Comparison of ENCODE assay signal across 22 cellular contexts in the genomic region with DNA sequence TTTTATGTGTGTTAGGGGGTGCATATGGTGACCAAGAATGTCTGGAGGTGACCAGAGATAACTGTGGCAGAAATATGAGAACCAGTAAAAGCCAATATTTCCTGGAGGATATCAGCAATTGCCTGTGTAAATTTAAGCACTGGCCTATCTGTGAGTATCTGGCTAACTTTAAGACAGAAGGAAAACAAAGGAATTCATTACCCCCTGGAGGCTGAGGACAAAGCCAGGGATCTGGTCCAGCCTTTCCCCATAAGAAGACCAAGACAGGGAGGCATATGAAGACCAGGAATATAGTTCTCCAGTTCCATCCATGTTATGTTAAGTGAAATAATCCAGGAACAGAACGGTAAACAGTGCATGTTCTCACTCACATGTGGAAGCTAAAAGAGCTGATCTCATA.
"Had no signal": no experiment of that assay in that cellular context is flagged by ENCODE, and none has a peak within 500 bp of the region (broad histone marks: within the 10 kb centered on the region; RNA-seq: fewer than 3 reads in every experiment).

No MANE protein-coding gene starts in this region.

- H3K4me1 Mint-ChIP-seq: naive B cell; neural crest cell; stimulated activated memory B cell treated with anti-CD40 and anti-IgM and Interleukin-4, amounts not matched to agents 10 μg/mL and 1 μg/mL and 100 μg/mL, for 72 hours had no signal

- H3K4me3 Mint-ChIP-seq: naive B cell; natural killer cell treated with Interleukin-12 subunit alpha and Interleukin-12 subunit beta and Interleukin-15 and Interleukin-18, amount 100 ng/mL, for 72 hours; neural crest cell; stimulated activated memory B cell treated with anti-CD40 and anti-IgM and Interleukin-4, amounts not matched to agents 10 μg/mL and 1 μg/mL and 100 μg/mL, for 72 hours had no signal

- H3K36me3 ChIP-seq: gastrocnemius medialis, lower lobe of right lung, prostate gland, right atrium auricular region, sigmoid colon, tibial artery, upper lobe of left lung had no signal

- H3K36me3 Mint-ChIP-seq: naive B cell; natural killer cell treated with Interleukin-12 subunit alpha and Interleukin-12 subunit beta and Interleukin-15 and Interleukin-18, amount 100 ng/mL, for 72 hours; stimulated activated memory B cell treated with anti-CD40 and anti-IgM and Interleukin-4, amounts not matched to agents 10 μg/mL and 1 μg/mL and 100 μg/mL, for 72 hours had no signal

- H3K9me3 Mint-ChIP-seq: naive B cell; natural killer cell treated with Interleukin-12 subunit alpha and Interleukin-12 subunit beta and Interleukin-15 and Interleukin-18, amount 100 ng/mL, for 72 hours; neural crest cell; stimulated activated memory B cell treated with anti-CD40 and anti-IgM and Interleukin-4, amounts not matched to agents 10 μg/mL and 1 μg/mL and 100 μg/mL, for 72 hours had no signal

- H3K27ac ChIP-seq: gastrocnemius medialis, lower lobe of right lung, prostate gland, right atrium auricular region, sigmoid colon, testis, tibial artery, upper lobe of left lung had no signal

- ATAC-seq: gastrocnemius medialis; left ventricle myocardium superior; natural killer cell treated with Interleukin-12 subunit alpha and Interleukin-12 subunit beta and Interleukin-15 and Interleukin-18, amount 100 ng/mL, for 72 hours; stimulated activated memory B cell treated with anti-CD40 and anti-IgM and Interleukin-4, amounts not matched to agents 10 μg/mL and 1 μg/mL and 100 μg/mL, for 72 hours; stimulated activated naive CD8-positive, alpha-beta T cell treated with anti-CD3 and anti-CD28 coated beads, Interleukin-15, Interleukin-2, amounts not matched to agents 100 U/mL and 50 U/mL, for 24 hours had no signal

- H3K27me3 ChIP-seq: right atrium auricular region, sigmoid colon, testis, tibial artery, upper lobe of left lung had no signal

- DNase-seq: cerebellar nuclear complex; cortex of kidney; effector CD4-positive, alpha-beta T cell; foreskin fibroblast; gastrocnemius medialis; head of caudate nucleus; left ventricle myocardium superior; lower lobe of right lung; mucosa of descending colon; naive B cell; sigmoid colon; stimulated activated CD4-positive, alpha-beta T cell treated with anti-CD3 and anti-CD28 coated beads, Interleukin-4, amount 100 ng/mL, for 4 hours; stimulated activated naive CD8-positive, alpha-beta T cell treated with anti-CD3 and anti-CD28 coated beads, Interleukin-15, Interleukin-2, amounts not matched to agents 100 U/mL and 50 U/mL, for 24 hours; substantia nigra; testis; tibial artery; upper lobe of left lung had no signal

- H3K27ac Mint-ChIP-seq: naive B cell; natural killer cell treated with Interleukin-12 subunit alpha and Interleukin-12 subunit beta and Interleukin-15 and Interleukin-18, amount 100 ng/mL, for 72 hours; stimulated activated memory B cell treated with anti-CD40 and anti-IgM and Interleukin-4, amounts not matched to agents 10 μg/mL and 1 μg/mL and 100 μg/mL, for 72 hours had no signal

- H3K4me3 ChIP-seq: gastrocnemius medialis, lower lobe of right lung, mucosa of descending colon, prostate gland, right atrium auricular region, sigmoid colon, testis, tibial artery, upper lobe of left lung had no signal

- H3K4me1 ChIP-seq: gastrocnemius medialis, lower lobe of right lung, prostate gland, right atrium auricular region, sigmoid colon, testis, upper lobe of left lung had no signal

- H3K9me3 ChIP-seq: gastrocnemius medialis, lower lobe of right lung, mucosa of descending colon, prostate gland, right atrium auricular region, sigmoid colon, testis, tibial artery, upper lobe of left lung had no signal
